In genomic region chr7:25805027-25805687, GRCh38 we compare ENCODE assay signal across 13 cellular contexts.
A peak's percentile ranks its signal among the peaks of the same experiment; 100 is the strongest.
DNase-seq lines count a peak whose midpoint lies in the region; ATAC-seq and TF ChIP-seq lines count a peak whose summit lies in the region.
"Had no signal": no experiment of that assay in that cellular context is flagged by ENCODE, and none has a peak within 500 bp of the region (broad histone marks: within the 10 kb centered on the region; RNA-seq: fewer than 3 reads in every experiment).

No MANE protein-coding gene starts in this region.

- peak; percentile 41 for DNase-seq in NCI-H1436 treated with DMSO at 0.1 percent for 48 hours (lab: John Stamatoyannopoulos, UW)
- no peak for DNase-seq in NCI-H1436 (lab: John Stamatoyannopoulos, UW)
- DNase-seq in SJSA1 (ENCODE audit: low read depth in 1 of 2, low spot score in 2 of 2), result peak; percentile 49 to 85
- DNase-seq in fibroblast of villous mesenchyme (ENCODE audit: low read depth), result peak; percentile 6
- DNase-seq in tibial artery, result no peak
- no peak for DNase-seq in SHP77 (lab: John Stamatoyannopoulos, UW)
- DNase-seq in vagina (ENCODE audit: extremely low spot score in 2 of 2), result no peak
- DNase-seq: activated B cell treated with CpG ODN at 0.5 μM for 24 hours, cortex of kidney, heart left ventricle, NCI-H446 had no signal

- H3K27ac ChIP-seq in SJSA1 (peak overlapping the region; percentile 77), tibial artery (peak overlapping the region; percentile 63 to 71), vagina (no peak overlapping the region)

- peaks cover 60% of the 10 kb centered on the region for H3K4me1 ChIP-seq in SJSA1 (replicated peaks)
- peaks cover 0 to 95% (median 45%) of the 10 kb centered on the region in 4 donors for H3K4me1 ChIP-seq in tibial artery
- peaks cover 7% of the 10 kb centered on the region for H3K4me1 ChIP-seq in vagina
- H3K4me1 ChIP-seq: heart left ventricle had no signal

- H3K27me3 ChIP-seq in SJSA1 (replicated peaks) (no peaks in the 10 kb centered on the region), tibial artery (no peaks in the 10 kb centered on the region), vagina (no peaks in the 10 kb centered on the region)
- H3K27me3 ChIP-seq: heart left ventricle had no signal

- H3K9me3 ChIP-seq in SJSA1 (replicated peaks) (no peaks in the 10 kb centered on the region), tibial artery (no peaks in the 10 kb centered on the region), vagina (no peaks in the 10 kb centered on the region)
- H3K9me3 ChIP-seq: heart left ventricle had no signal

- ATAC-seq in GM21723 (IDR thresholded peaks at IDR 0.05; ENCODE audit: unreplicated experiment), result no peak
- ATAC-seq: heart left ventricle, Right ventricle myocardium inferior had no signal

- no peak for TF ChIP-seq CTCF in fibroblast of villous mesenchyme (IDR thresholded peaks at IDR 0.05; ENCODE audit: insufficient read depth, low read depth, low read length)
- TF ChIP-seq CTCF in tibial artery (IDR thresholded peaks at IDR 0.05), result no peak
- no peak for TF ChIP-seq CTCF in vagina (IDR thresholded peaks at IDR 0.05)

- H3K36me3 ChIP-seq in SJSA1 (no peaks in the 10 kb centered on the region), tibial artery (no peaks in the 10 kb centered on the region), vagina (no peaks in the 10 kb centered on the region)
- H3K36me3 ChIP-seq: heart left ventricle had no signal

- intact Hi-C loops in tibial artery (cut with DNase I; ENCODE audit: low total_unique reads), result no loop called here
- intact Hi-C loops in vagina (cut with DNase I), result no loop called here

- H3K4me3 ChIP-seq in SJSA1 (no peak overlapping the region), fibroblast of villous mesenchyme (ENCODE audit: low read depth, low read length) (no peak overlapping the region), tibial artery (no peak overlapping the region), vagina (no peak overlapping the region)
- H3K4me3 ChIP-seq: heart left ventricle had no signal

- no peak for TF ChIP-seq POLR2A in vagina (IDR thresholded peaks at IDR 0.05)

Comparison
In these comparisons a context has a peak if more than half of its experiments do, and no peak if none do; other contexts are left out.
1. DNase-seq: peak in NCI-H1436 treated with DMSO at 0.1 percent for 48 hours (single experiment), SJSA1 (2 of 2) and fibroblast of villous mesenchyme (single experiment); none in NCI-H1436 (single experiment), tibial artery (0 of 2), SHP77 (0 of 2) and vagina (0 of 2).